16 cellular contexts compared by ENCODE assay signal in genomic region chr11:94895451-94895850, GRCh38.
A peak's percentile ranks its signal among the peaks of the same experiment; 100 is the strongest.
DNase-seq lines count a peak whose midpoint lies in the region; ATAC-seq and TF ChIP-seq lines count a peak whose summit lies in the region.
"Had no signal": no experiment of that assay in that cellular context is flagged by ENCODE, and none has a peak within 500 bp of the region (broad histone marks: within the 10 kb centered on the region; RNA-seq: fewer than 3 reads in every experiment).

No MANE protein-coding gene starts in this region.

- no peak overlapping the region for H3K4me3 Mint-ChIP-seq in HFFc6
- H3K4me3 Mint-ChIP-seq: CD8-positive, alpha-beta T cell; neural crest cell had no signal

- no peaks in the 10 kb centered on the region for H3K4me1 ChIP-seq in vagina
- H3K4me1 ChIP-seq: lower lobe of right lung, stomach had no signal

- intact Hi-C loops in vagina (cut with DNase I) = loop anchor here (5.0 kb wide), 1 partner anchor 273 kb away; no protein-coding TSS in a partner anchor

- peak; percentile 29 for DNase-seq in HFFc6
- peak; percentile 82 for DNase-seq in astrocyte of the spinal cord (ENCODE audit: low read depth, low spot score)
- DNase-seq in glomerular visceral epithelial cell (ENCODE audit: extremely low spot score) = peak; percentile 54
- DNase-seq in renal cortical epithelial cell (ENCODE audit: low read depth) = peak; percentile 65
- DNase-seq in vagina (ENCODE audit: extremely low spot score in 2 of 2) = no peak
- no peak for DNase-seq in foreskin melanocyte
- no peak for DNase-seq in Kasumi-1 (lab: John Stamatoyannopoulos, UW)
- DNase-seq: activated CD4-positive, alpha-beta T cell treated with anti-CD3 and anti-CD28 coated beads for 48 hours; CD8-positive, alpha-beta T cell; effector memory CD4-positive, alpha-beta T cell; KBM-7; lower lobe of right lung; NCI-H1694; stomach had no signal

- H3K36me3 Mint-ChIP-seq in HFFc6 (ENCODE audit: low read depth) = peaks cover 34% of the 10 kb centered on the region

- H3K27me3 Mint-ChIP-seq in HFFc6 (ENCODE audit: insufficient read depth) = peaks cover 2% of the 10 kb centered on the region; the same call in 1 of the 2 replicates

- no peak for ATAC-seq in HG03039 (IDR thresholded peaks at IDR 0.05; ENCODE audit: unreplicated experiment)
- ATAC-seq: CD8-positive, alpha-beta T cell had no signal

- H3K27ac Mint-ChIP-seq in HFFc6 = peak overlapping the region; percentile 67
- H3K27ac Mint-ChIP-seq: CD8-positive, alpha-beta T cell had no signal

- no peaks in the 10 kb centered on the region for H3K9me3 ChIP-seq in vagina

- H3K27ac ChIP-seq in vagina = no peak overlapping the region
- H3K27ac ChIP-seq: lower lobe of right lung, stomach had no signal

- H3K9me3 Mint-ChIP-seq in HFFc6 = peaks cover 9% of the 10 kb centered on the region; the same call in 1 of the 2 replicates

- H3K36me3 ChIP-seq in vagina = peaks cover 0 to 6% of the 10 kb centered on the region in 2 donors
- H3K36me3 ChIP-seq: lower lobe of right lung had no signal

- TF ChIP-seq CTCF in HFFc6 (IDR thresholded peaks at IDR 0.05) = no peak
- TF ChIP-seq CTCF in astrocyte of the spinal cord (IDR thresholded peaks at IDR 0.05; ENCODE audit: low read depth, low read length) = no peak
- TF ChIP-seq CTCF in vagina (IDR thresholded peaks at IDR 0.05) = no peak

- no peaks in the 10 kb centered on the region for H3K27me3 ChIP-seq in vagina
- H3K27me3 ChIP-seq: stomach had no signal

- no peak for TF ChIP-seq POLR2A in vagina (IDR thresholded peaks at IDR 0.05)

- H3K4me3 ChIP-seq in astrocyte of the spinal cord (ENCODE audit: low read depth, low read length) (no peak overlapping the region), vagina (no peak overlapping the region)
- H3K4me3 ChIP-seq: lower lobe of right lung, stomach had no signal

- peaks cover 27% of the 10 kb centered on the region for H3K4me1 Mint-ChIP-seq in HFFc6 (ENCODE audit: low read depth)
- H3K4me1 Mint-ChIP-seq: neural crest cell had no signal

- in situ Hi-C loops in astrocyte of the spinal cord (cut with HindIII; ENCODE audit: low sequenced_read_pairs) = no loop called here

Comparison
In these comparisons a context has a peak if more than half of its experiments do, and no peak if none do; other contexts are left out.
1. DNase-seq: peak in HFFc6 (single experiment), astrocyte of the spinal cord (single experiment), glomerular visceral epithelial cell (single experiment) and renal cortical epithelial cell (single experiment); none in vagina (0 of 2), foreskin melanocyte (single experiment) and Kasumi-1 (0 of 2).